8 cellular contexts compared by ENCODE assay signal in the genomic region with DNA sequence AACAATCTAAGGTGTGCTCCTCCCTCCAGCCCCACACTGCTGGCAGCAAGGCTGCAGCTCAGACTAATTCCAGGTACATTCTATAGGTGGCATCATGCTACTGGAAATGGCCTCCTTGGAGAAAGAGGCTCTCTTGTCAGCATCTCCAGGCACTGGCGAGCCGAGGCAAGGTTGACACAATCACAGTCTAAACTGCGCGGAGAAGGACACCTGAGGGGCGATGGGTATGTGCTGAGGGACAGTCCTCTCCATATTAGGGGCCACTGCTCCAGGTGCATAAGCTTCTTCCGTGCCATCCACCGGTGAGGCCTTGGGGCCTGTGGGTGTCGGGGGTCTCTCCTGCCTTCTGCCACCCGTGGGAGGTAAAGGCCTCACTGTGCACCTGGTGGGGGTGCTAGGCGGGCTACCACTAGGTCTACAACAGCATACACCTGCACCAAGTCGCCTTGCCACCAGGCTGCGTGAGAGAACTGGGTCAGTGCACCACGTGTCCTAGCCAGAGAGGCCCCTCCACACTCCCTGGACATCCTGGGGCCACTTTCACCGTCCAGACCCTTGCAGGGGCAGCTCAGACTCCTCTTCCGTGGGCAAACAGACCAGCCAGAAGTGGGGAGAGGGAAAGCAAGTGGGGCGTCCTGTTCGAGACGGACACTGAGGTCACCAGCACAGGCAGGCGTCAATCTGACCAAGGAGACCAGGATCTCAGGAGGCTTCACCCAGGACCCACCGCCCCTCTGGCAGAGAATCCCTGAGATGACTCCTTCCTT. TPM values are rescaled to one million over a fixed set of nuclear protein-coding genes. Genes with fewer than 3 reads are reported as not detected.
DNase-seq lines count a peak whose midpoint lies in the region; ATAC-seq, FAIRE-seq and TF ChIP-seq lines count a peak whose summit lies in the region.

No MANE protein-coding gene starts in this region.

- no peak for DNase-seq in D721Med (ENCODE audit: insufficient read length, low spot score)
- peak in 1 of 2 experiments; percentile 57 for DNase-seq in HL-60 (ENCODE audit: low read depth in 1 of 2, low spot score in 1 of 2)
- peak; percentile 65 for DNase-seq in RCC 7860 (ENCODE audit: low spot score)
- DNase-seq in esophagus muscularis mucosa (ENCODE audit: extremely low spot score) = no peak
- peak; percentile 62 for DNase-seq in retina
- no peak for DNase-seq in GM23248

- no peaks in the 10 kb centered on the region for H3K9me2 ChIP-seq in GM23248 (ENCODE audit: insufficient read depth)

- TF ChIP-seq POLR2A in esophagus muscularis mucosa (IDR thresholded peaks at IDR 0.05; ENCODE audit: low read depth) = no peak

- ATAC-seq in activated CD4-positive, CD25-positive, alpha-beta regulatory T cell treated with anti-CD3 and anti-CD28 coated beads, Interleukin-2, amount 50 U/mL, for 24 hours = no peak
- ATAC-seq in HG03460 (IDR thresholded peaks at IDR 0.05; ENCODE audit: unreplicated experiment) = no peak

- intact Hi-C loops in esophagus muscularis mucosa (cut with DNase I) = no loop called here

- H4K20me1 ChIP-seq in GM23248 (ENCODE audit: insufficient read depth) = no peaks in the 10 kb centered on the region

- H3K4me1 ChIP-seq in esophagus muscularis mucosa = peaks cover 36 to 58% (median 51%) of the 10 kb centered on the region in 4 donors
- H3K4me1 ChIP-seq in GM23248 (ENCODE audit: insufficient read depth) = no peaks in the 10 kb centered on the region

- H3K36me3 ChIP-seq in esophagus muscularis mucosa (no peaks in the 10 kb centered on the region), GM23248 (ENCODE audit: low read depth) (no peaks in the 10 kb centered on the region)

- FAIRE-seq in D721Med (lab: Jason Lieb, UNC) (no peak), RCC 7860 (lab: Jason Lieb, UNC) (no peak)

- TF ChIP-seq EP300 in esophagus muscularis mucosa (IDR thresholded peaks at IDR 0.05) = no peak

- H3K9me3 ChIP-seq in esophagus muscularis mucosa (no peaks in the 10 kb centered on the region), GM23248 (ENCODE audit: low read depth) (no peaks in the 10 kb centered on the region)

- no peak overlapping the region for H3K4me3 ChIP-seq in HL-60 (replicated peaks; ENCODE audit: insufficient read depth, low read length)
- H3K4me3 ChIP-seq in esophagus muscularis mucosa = no peak overlapping the region
- H3K4me3 ChIP-seq in GM23248 = no peak overlapping the region

- H3K79me2 ChIP-seq in GM23248 (ENCODE audit: insufficient read depth) = no peaks in the 10 kb centered on the region

- in situ Hi-C loops in GM23248 (cut with MboI) = no loop called here

- H3K4me2 ChIP-seq in GM23248 (ENCODE audit: unreplicated experiment) = no peak overlapping the region

- H2AFZ ChIP-seq in GM23248 = no peak overlapping the region

- H3K9ac ChIP-seq in GM23248 = no peak overlapping the region

- TF ChIP-seq CTCF in D721Med (IDR thresholded peaks at IDR 0.05; ENCODE audit: insufficient read depth, missing control alignments) = peak; percentile 41
- peak; percentile 16 for TF ChIP-seq CTCF in HL-60 (IDR thresholded peaks at IDR 0.05; ENCODE audit: insufficient read depth, low read length)
- peak in 2 of 3 experiments; percentile 28 to 37 for TF ChIP-seq CTCF in esophagus muscularis mucosa (IDR thresholded peaks at IDR 0.05)

- H3K27me3 ChIP-seq in HL-60 (ENCODE audit: insufficient read depth, poor library complexity, severe bottlenecking) (peaks cover 73% of the 10 kb centered on the region), esophagus muscularis mucosa (peaks cover 53 to 100% (median 91%) of the 10 kb centered on the region in 4 donors), GM23248 (replicated peaks; ENCODE audit: insufficient read depth) (peaks cover 80% of the 10 kb centered on the region)

- H3K27ac ChIP-seq in HL-60 (replicated peaks) (no peak overlapping the region), esophagus muscularis mucosa (replicated peaks in 1 of 4) (no peak overlapping the region), GM23248 (no peak overlapping the region)

- 46% methylated on average over 19 of the region's 20 CpGs for WGBS in esophagus muscularis mucosa
- whole genome bisulfite sequencing in GM23248 (ENCODE audit: low coverage in 1 of 2, low lambda C conversion rate in 2 of 2, missing lambda C conversion rate in 2 of 2), 2 experiments = 14 to 26% methylated on average over 19 to 20 of the region's 20 CpGs

- H3F3A ChIP-seq in GM23248 (ENCODE audit: insufficient read depth) = no peaks in the 10 kb centered on the region

RNA-seq across cellular contexts. Expression of a gene that starts 12.1 kb away (rescaled TPM):
- 1 to 10 TPM; 1.7 to 7.5 (median 2.6) TPM for total RNA-seq in esophagus muscularis mucosa
- total RNA-seq in GM23248 (2014; rRNA removed; shearing (Covaris generic)) = 2.7 and 3.9 TPM in 2 replicates
- 5.9 and 6.4 TPM in 2 replicates for polyA plus RNA-seq in GM23248 (2016; fragmentation: Nextera tagmentation; extraction: Ambion mirVana)

RNA-seq across cellular contexts. Expression of a gene that starts 30.3 kb away (rescaled TPM):
- 10 to 100 TPM in 3 of 4 donors, 1 to 10 TPM in 1; 6.6 to 14.1 (median 12.3) TPM for total RNA-seq in esophagus muscularis mucosa
- 11.4 and 18.9 TPM in 2 replicates for total RNA-seq in GM23248 (2014; rRNA removed; shearing (Covaris generic))
- 1.2 and 1.4 TPM in 2 replicates for polyA plus RNA-seq in GM23248 (2016; fragmentation: Nextera tagmentation; extraction: Ambion mirVana)

RNA-seq across cellular contexts. Expression of a gene that starts 31.0 kb away (rescaled TPM):
- total RNA-seq in esophagus muscularis mucosa = 1 to 10 TPM in 3 of 4 donors, under 1 TPM in 1; 0.66 to 2.8 (median 1.5) TPM
- total RNA-seq in GM23248 (2014; rRNA removed; shearing (Covaris generic)) = 0.11 and 0.13 TPM in 2 replicates
- polyA plus RNA-seq in GM23248 (2016; fragmentation: Nextera tagmentation; extraction: Ambion mirVana) = 0.13 and 0.23 TPM in 2 replicates

Comparison
In these comparisons a context has a peak if more than half of its experiments do, and no peak if none do; other contexts are left out.
1. DNase-seq: peak in RCC 7860 (single experiment) and retina (single experiment); none in D721Med (single experiment), esophagus muscularis mucosa (single experiment) and GM23248 (single experiment).
2. Peak in every context shown above with its lines, with median percentiles within 50 percentile points of each other: CTCF ChIP-seq.